Comparison of ENCODE assay signal across 11 cellular contexts in the genomic region with DNA sequence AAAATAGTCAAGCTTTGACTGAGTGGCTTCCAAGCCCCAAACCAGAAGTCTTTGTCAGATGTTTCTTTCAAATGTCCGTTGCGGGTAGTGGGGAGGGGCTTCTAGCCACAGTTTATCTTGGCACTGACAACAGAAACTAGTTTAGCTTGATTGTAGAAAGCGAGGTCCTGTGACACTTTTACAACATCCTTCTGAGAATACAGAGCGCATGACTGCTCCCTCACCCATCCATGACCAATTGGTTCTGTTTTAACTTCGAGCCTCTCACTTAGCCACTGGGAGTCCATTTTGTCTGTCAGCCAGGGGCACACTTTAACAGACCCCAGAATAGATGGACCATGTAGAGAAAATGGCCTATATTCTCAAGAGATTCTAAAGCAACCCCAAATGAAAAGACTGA.
DNase-seq lines count a peak whose midpoint lies in the region; ATAC-seq and TF ChIP-seq lines count a peak whose summit lies in the region.
"Had no signal": no experiment of that assay in that cellular context is flagged by ENCODE, and none has a peak within 500 bp of the region (broad histone marks: within the 10 kb centered on the region; RNA-seq: fewer than 3 reads in every experiment).

No MANE protein-coding gene starts in this region.

- H3K27ac Mint-ChIP-seq in progenitor cell of endocrine pancreas, result no peak overlapping the region

- peaks cover 12% of the 10 kb centered on the region for H3K4me1 Mint-ChIP-seq in progenitor cell of endocrine pancreas (ENCODE audit: low read depth)

- no peak for TF ChIP-seq CTCF in OCI-LY3 (IDR thresholded peaks at IDR 0.05; ENCODE audit: low read depth, low read length)
- TF ChIP-seq CTCF in thyroid gland (IDR thresholded peaks at IDR 0.05), result no peak
- TF ChIP-seq CTCF in body of pancreas (IDR thresholded peaks at IDR 0.05), result no peak
- no peak for TF ChIP-seq CTCF in progenitor cell of endocrine pancreas (IDR thresholded peaks at IDR 0.05; ENCODE audit: unreplicated experiment)

- H3K27me3 ChIP-seq in OCI-LY3 (ENCODE audit: low read depth, low read length) (no peaks in the 10 kb centered on the region), thyroid gland (no peaks in the 10 kb centered on the region), body of pancreas (no peaks in the 10 kb centered on the region)

- no peak for TF ChIP-seq POLR2A in thyroid gland (IDR thresholded peaks at IDR 0.05)
- no peak for TF ChIP-seq POLR2A in body of pancreas (IDR thresholded peaks at IDR 0.05)

- H3K4me3 Mint-ChIP-seq in progenitor cell of endocrine pancreas (ENCODE audit: low read depth), result no peak overlapping the region

- H3K9me3 ChIP-seq in OCI-LY3 (ENCODE audit: insufficient read depth, low read length) (no peaks in the 10 kb centered on the region), thyroid gland (no peaks in the 10 kb centered on the region), body of pancreas (no peaks in the 10 kb centered on the region)
- H3K9me3 ChIP-seq: thoracic aorta had no signal

- H3K4me3 ChIP-seq in OCI-LY3 (ENCODE audit: low read length), result no peak overlapping the region
- H3K4me3 ChIP-seq in thyroid gland (replicated peaks in 1 of 3), result no peak overlapping the region
- no peak overlapping the region for H3K4me3 ChIP-seq in body of pancreas
- H3K4me3 ChIP-seq: thoracic aorta had no signal

- H3K79me2 ChIP-seq in OCI-LY3 (ENCODE audit: low read length), result no peaks in the 10 kb centered on the region

- ATAC-seq in HG02885 (IDR thresholded peaks at IDR 0.05; ENCODE audit: poor library complexity, unreplicated experiment) (peak; percentile 94), body of pancreas (no peak)

- no peak overlapping the region for H3K9ac ChIP-seq in OCI-LY3 (ENCODE audit: low read length)

- H4K20me1 ChIP-seq in OCI-LY3 (ENCODE audit: insufficient read depth, low read length), result no peaks in the 10 kb centered on the region

- no peaks in the 10 kb centered on the region for H3K36me3 Mint-ChIP-seq in progenitor cell of endocrine pancreas (ENCODE audit: insufficient read depth)

- H3K9me3 Mint-ChIP-seq in progenitor cell of endocrine pancreas (ENCODE audit: low read depth), result peaks cover 3% of the 10 kb centered on the region

- H3K36me3 ChIP-seq in OCI-LY3 (replicated peaks; ENCODE audit: low read depth, low read length), result no peaks in the 10 kb centered on the region
- H3K36me3 ChIP-seq in thyroid gland, result no peaks in the 10 kb centered on the region
- H3K36me3 ChIP-seq in body of pancreas (replicated peaks in 1 of 2; ENCODE audit: insufficient read depth in 1 of 2, low read depth in 2 of 2), result no peaks in the 10 kb centered on the region
- H3K36me3 ChIP-seq: thoracic aorta had no signal

- H3K27ac ChIP-seq in OCI-LY3 (ENCODE audit: low read length), result no peak overlapping the region
- no peak overlapping the region for H3K27ac ChIP-seq in thyroid gland
- H3K27ac ChIP-seq in body of pancreas, result no peak overlapping the region
- H3K27ac ChIP-seq: 22Rv1, thoracic aorta had no signal

- peaks cover 11% of the 10 kb centered on the region for H3K4me1 ChIP-seq in OCI-LY3 (ENCODE audit: low read length)
- no peaks in the 10 kb centered on the region for H3K4me1 ChIP-seq in thyroid gland
- H3K4me1 ChIP-seq in body of pancreas, result no peaks in the 10 kb centered on the region

- whole genome bisulfite sequencing in thyroid gland, 2 donors, result 16 to 19% methylated on average over 5 of the region's 5 CpGs
- WGBS in body of pancreas, 2 donors, result 62 to 78% methylated on average over 5 of the region's 5 CpGs

- no peaks in the 10 kb centered on the region for H3K27me3 Mint-ChIP-seq in progenitor cell of endocrine pancreas

- H2AFZ ChIP-seq in OCI-LY3 (ENCODE audit: low read depth, low read length), result no peak overlapping the region

- DNase-seq in NCI-H187 treated with DMSO at 0.1 percent for 48 hours (lab: John Stamatoyannopoulos, UW), result peak; percentile 4
- DNase-seq in NCI-H187 (lab: John Stamatoyannopoulos, UW), result no peak
- DNase-seq in thyroid gland, result peak; percentile 59 to 63
- no peak for DNase-seq in NCI-H524 treated with DMSO at 0.1 percent for 48 hours (lab: John Stamatoyannopoulos, UW)
- DNase-seq in body of pancreas, result no peak
- DNase-seq in progenitor cell of endocrine pancreas (ENCODE audit: low spot score, unreplicated experiment), result no peak
- DNase-seq: SIG-M5 had no signal

- intact Hi-C loops in thyroid gland (cut with DNase I) (no loop called here), body of pancreas (cut with DNase I) (no loop called here)

- peak overlapping the region; percentile 19 for H3K4me2 ChIP-seq in OCI-LY3 (ENCODE audit: low read length)

Comparison
In these comparisons a context has a peak if more than half of its experiments do, and no peak if none do; other contexts are left out.
1. DNase-seq: peak in NCI-H187 treated with DMSO at 0.1 percent for 48 hours (single experiment) and thyroid gland (2 of 2); none in NCI-H187 (0 of 2), NCI-H524 treated with DMSO at 0.1 percent for 48 hours (single experiment), body of pancreas (0 of 4) and progenitor cell of endocrine pancreas (single experiment).